In genomic region chr9:111294691-111295451, GRCh38 we compare ENCODE assay signal across 21 cellular contexts. TPM values are rescaled to one million over a fixed set of nuclear protein-coding genes. Genes with fewer than 3 reads are reported as not detected.
"Had no signal": no experiment of that assay in that cellular context is flagged by ENCODE, and none has a peak within 500 bp of the region (broad histone marks: within the 10 kb centered on the region; RNA-seq: fewer than 3 reads in every experiment).

No MANE protein-coding gene starts in this region.

- H3K27ac ChIP-seq: brain microvascular endothelial cell, epithelial cell of prostate, gastrocnemius medialis, heart right ventricle, psoas muscle, SJSA1 had no signal

- H3K4me1 Mint-ChIP-seq: activated naive CD8-positive, alpha-beta T cell treated with anti-CD3 and anti-CD28 coated beads, Interleukin-2, amount 10 ng/mL, durations not matched to agents 7 days and 5 days; stimulated activated effector memory CD8-positive, alpha-beta T cell treated with anti-CD3 and anti-CD28 coated beads, Interleukin-12 subunit alpha, Interleukin-12 subunit beta, amount 100 ng/mL, for 72 hours had no signal

- H3K36me3 ChIP-seq: brain microvascular endothelial cell, gastrocnemius medialis, heart right ventricle, sigmoid colon, SJSA1 had no signal

- H3K9me3 ChIP-seq: gastrocnemius medialis, psoas muscle, sigmoid colon, SJSA1 had no signal

- DNase-seq: activated CD4-positive, alpha-beta T cell treated with anti-CD3 and anti-CD28 coated beads, Interleukin-2, amount 50 U/mL, for 1 hour; activated CD8-positive, alpha-beta memory T cell treated with anti-CD3 and anti-CD28 coated beads for 24 hours; activated naive CD4-positive, alpha-beta T cell; activated naive CD8-positive, alpha-beta T cell treated with anti-CD3 and anti-CD28 coated beads, Interleukin-2, amount 10 ng/mL, durations not matched to agents 7 days and 5 days; brain microvascular endothelial cell; dermis blood vessel endothelial cell; gastrocnemius medialis; heart right ventricle; mammary epithelial cell; psoas muscle; sigmoid colon; SW 1271; trophoblast cell had no signal

- H3K4me3 ChIP-seq: gastrocnemius medialis, heart right ventricle, psoas muscle, sigmoid colon, SJSA1 had no signal

- H3K27me3 ChIP-seq: brain microvascular endothelial cell, gastrocnemius medialis, sigmoid colon, SJSA1 had no signal

- H3K27ac Mint-ChIP-seq: activated naive CD8-positive, alpha-beta T cell treated with anti-CD3 and anti-CD28 coated beads, Interleukin-2, amount 10 ng/mL, durations not matched to agents 7 days and 5 days; activated T-helper 1 cell treated with anti-CD3 and anti-CD28 coated beads, Interleukin-12 subunit alpha, Interleukin-12 subunit beta, Interleukin-2, Interleukin-4 antibody, amounts not matched to agents 30 ng/mL and 10 ng/mL and 1 ng/mL, durations not matched to agents 14 hours and 24 hours and 36 hours; nephron; stimulated activated effector memory CD8-positive, alpha-beta T cell treated with anti-CD3 and anti-CD28 coated beads, Interleukin-12 subunit alpha, Interleukin-12 subunit beta, amount 100 ng/mL, for 72 hours had no signal

- H3K4me1 ChIP-seq: gastrocnemius medialis, psoas muscle had no signal

- H3K36me3 Mint-ChIP-seq: activated naive CD8-positive, alpha-beta T cell treated with anti-CD3 and anti-CD28 coated beads, Interleukin-2, amount 10 ng/mL, durations not matched to agents 7 days and 5 days; stimulated activated effector memory CD8-positive, alpha-beta T cell treated with anti-CD3 and anti-CD28 coated beads, Interleukin-12 subunit alpha, Interleukin-12 subunit beta, amount 100 ng/mL, for 72 hours had no signal

- ATAC-seq: gastrocnemius medialis; heart right ventricle; psoas muscle; stimulated activated effector memory CD8-positive, alpha-beta T cell treated with anti-CD3 and anti-CD28 coated beads, Interleukin-12 subunit alpha, Interleukin-12 subunit beta, amount 100 ng/mL, for 72 hours had no signal

- H3K4me3 Mint-ChIP-seq: activated naive CD8-positive, alpha-beta T cell treated with anti-CD3 and anti-CD28 coated beads, Interleukin-2, amount 10 ng/mL, durations not matched to agents 7 days and 5 days; activated T-helper 1 cell treated with anti-CD3 and anti-CD28 coated beads, Interleukin-12 subunit alpha, Interleukin-12 subunit beta, Interleukin-2, Interleukin-4 antibody, amounts not matched to agents 30 ng/mL and 10 ng/mL and 1 ng/mL, durations not matched to agents 14 hours and 24 hours and 36 hours; nephron; stimulated activated effector memory CD8-positive, alpha-beta T cell treated with anti-CD3 and anti-CD28 coated beads, Interleukin-12 subunit alpha, Interleukin-12 subunit beta, amount 100 ng/mL, for 72 hours had no signal

- H3K9me3 Mint-ChIP-seq: activated naive CD8-positive, alpha-beta T cell treated with anti-CD3 and anti-CD28 coated beads, Interleukin-2, amount 10 ng/mL, durations not matched to agents 7 days and 5 days; activated T-helper 1 cell treated with anti-CD3 and anti-CD28 coated beads, Interleukin-12 subunit alpha, Interleukin-12 subunit beta, Interleukin-2, Interleukin-4 antibody, amounts not matched to agents 30 ng/mL and 10 ng/mL and 1 ng/mL, durations not matched to agents 14 hours and 24 hours and 36 hours had no signal

RNA-seq across cellular contexts. Expression of gene OR2K2, which starts 35.2 kb away (rescaled TPM):
- total RNA-seq: activated naive CD8-positive, alpha-beta T cell treated with anti-CD3 and anti-CD28 coated beads, Interleukin-2, amount 10 ng/mL, durations not matched to agents 7 days and 5 days; activated T-helper 1 cell treated with anti-CD3 and anti-CD28 coated beads, Interleukin-12 subunit alpha, Interleukin-12 subunit beta, Interleukin-2, Interleukin-4 antibody, amounts not matched to agents 30 ng/mL and 10 ng/mL and 1 ng/mL, durations not matched to agents 14 hours and 24 hours and 36 hours; dermis blood vessel endothelial cell; fibroblast of lung; mammary epithelial cell; omental fat pad; sigmoid colon; SJSA1; T-helper 2 cell treated with Interferon-gamma antibody and Interleukin-4, amounts not matched to agents 100 ng/mL and 5 ng/mL, for 36 hours had no signal
- polyA plus RNA-seq: fibroblast of lung, mammary epithelial cell, sigmoid colon had no signal
